ENCODE assay signal across 8 cellular contexts in genomic region chr19:56566904-56567273, GRCh38. TPM values are rescaled to one million over a fixed set of nuclear protein-coding genes. Genes with fewer than 3 reads are reported as not detected.
DNase-seq lines count a peak whose midpoint lies in the region; ATAC-seq and TF ChIP-seq lines count a peak whose summit lies in the region.

No MANE protein-coding gene starts in this region.

- in situ Hi-C loops in HAP-1 (cut with MboI; ENCODE audit: low sequenced_read_pairs): no loop called here

- 1% methylated on average over 11 of the region's 23 CpGs; no CpG with 5 or more reads in 1 of the 2 donors for WGBS in gastroesophageal sphincter (ENCODE audit: low coverage in 1 of 2), 2 donors
- WGBS in ovary, 3 donors: 1% methylated on average over 23 of the region's 23 CpGs

- no peaks in the 10 kb centered on the region for H3K4me1 Mint-ChIP-seq in activated T-helper 1 cell treated with anti-CD3 and anti-CD28 coated beads, Interleukin-12 subunit alpha, Interleukin-12 subunit beta, Interleukin-2, Interleukin-4 antibody, amounts not matched to agents 30 ng/mL and 10 ng/mL and 1 ng/mL, durations not matched to agents 14 hours and 24 hours and 36 hours (ENCODE audit: low read depth)

- H3K4me3 Mint-ChIP-seq in activated T-helper 1 cell treated with anti-CD3 and anti-CD28 coated beads, Interleukin-12 subunit alpha, Interleukin-12 subunit beta, Interleukin-2, Interleukin-4 antibody, amounts not matched to agents 30 ng/mL and 10 ng/mL and 1 ng/mL, durations not matched to agents 14 hours and 24 hours and 36 hours: peak overlapping the region; percentile 87

- peaks cover 17% of the 10 kb centered on the region for H3K9me3 ChIP-seq in HAP-1
- H3K9me3 ChIP-seq in gastroesophageal sphincter: peaks cover 2 to 77% (median 3%) of the 10 kb centered on the region in 3 donors
- peaks cover under 1 to 32% of the 10 kb centered on the region in 2 donors for H3K9me3 ChIP-seq in ovary

- TF ChIP-seq POLR2A in gastroesophageal sphincter (IDR thresholded peaks at IDR 0.05) (no peak), ovary (IDR thresholded peaks at IDR 0.05) (no peak)

- peak overlapping the region; percentile 73 for H3K4me3 ChIP-seq in GM06990 (replicated peaks; ENCODE audit: low read depth, low read length)
- peak overlapping the region; percentile 69 for H3K4me3 ChIP-seq in HAP-1
- H3K4me3 ChIP-seq in gastroesophageal sphincter: peak overlapping the region; percentile 81 to 86
- peak overlapping the region; percentile 86 for H3K4me3 ChIP-seq in ovary

- H3K9me3 Mint-ChIP-seq in activated T-helper 1 cell treated with anti-CD3 and anti-CD28 coated beads, Interleukin-12 subunit alpha, Interleukin-12 subunit beta, Interleukin-2, Interleukin-4 antibody, amounts not matched to agents 30 ng/mL and 10 ng/mL and 1 ng/mL, durations not matched to agents 14 hours and 24 hours and 36 hours: peaks cover 87% of the 10 kb centered on the region

- DNase-seq in GM06990 (ENCODE audit: extremely low read depth, insufficient read length): no peak
- peak in 1 of 2 experiments; percentile 66 for DNase-seq in HAP-1 (ENCODE audit: low spot score in 2 of 2)
- DNase-seq in NCI-H1694 (lab: John Stamatoyannopoulos, UW): peak; percentile 26
- peak; percentile 15 for DNase-seq in activated T-helper 1 cell treated with anti-CD3 and anti-CD28 coated beads, Interleukin-12 subunit alpha, Interleukin-12 subunit beta, Interleukin-2, Interleukin-4 antibody, amounts not matched to agents 30 ng/mL and 10 ng/mL and 1 ng/mL, durations not matched to agents 14 hours and 24 hours and 36 hours (ENCODE audit: low spot score)
- DNase-seq in ovary: peak in 3 of 5 donors; percentile 35 to 68 (median 54)
- DNase-seq in ureter (ENCODE audit: low spot score): peak; percentile 58
- DNase-seq in NCI-H2029 treated with DMSO at 0.1 percent for 48 hours (lab: John Stamatoyannopoulos, UW): no peak

- TF ChIP-seq CTCF in GM06990 (IDR thresholded peaks at IDR 0.05; ENCODE audit: insufficient read depth, low read length, poor library complexity, severe bottlenecking) (no peak), gastroesophageal sphincter (IDR thresholded peaks at IDR 0.05) (no peak), ovary (IDR thresholded peaks at IDR 0.05) (no peak)

- intact Hi-C loops in activated T-helper 1 cell treated with anti-CD3 and anti-CD28 coated beads, Interleukin-12 subunit alpha, Interleukin-12 subunit beta, Interleukin-2, Interleukin-4 antibody, amounts not matched to agents 30 ng/mL and 10 ng/mL and 1 ng/mL, durations not matched to agents 14 hours and 24 hours and 36 hours (cut with micrococcal nuclease): loop anchor here (1.0 to 5.0 kb wide), 7 partner anchors 28 to 1090 kb away; partner anchors contain the start of genes TRAPPC2B, ZFP28, ZNF547 and ZNF582
- intact Hi-C loops in ovary (cut with DNase I): no loop called here

- peak; percentile 44 for ATAC-seq in gastroesophageal sphincter

- H3K27me3 Mint-ChIP-seq in activated T-helper 1 cell treated with anti-CD3 and anti-CD28 coated beads, Interleukin-12 subunit alpha, Interleukin-12 subunit beta, Interleukin-2, Interleukin-4 antibody, amounts not matched to agents 30 ng/mL and 10 ng/mL and 1 ng/mL, durations not matched to agents 14 hours and 24 hours and 36 hours (ENCODE audit: insufficient read depth): no peaks in the 10 kb centered on the region

- peaks cover 20% of the 10 kb centered on the region for H3K36me3 Mint-ChIP-seq in activated T-helper 1 cell treated with anti-CD3 and anti-CD28 coated beads, Interleukin-12 subunit alpha, Interleukin-12 subunit beta, Interleukin-2, Interleukin-4 antibody, amounts not matched to agents 30 ng/mL and 10 ng/mL and 1 ng/mL, durations not matched to agents 14 hours and 24 hours and 36 hours (ENCODE audit: low read depth)

- TF ChIP-seq EP300 in gastroesophageal sphincter (IDR thresholded peaks at IDR 0.05): no peak
- no peak for TF ChIP-seq EP300 in ovary (IDR thresholded peaks at IDR 0.05)

- H3K36me3 ChIP-seq in GM06990 (ENCODE audit: control insufficient read depth, insufficient read depth, low read length): no peaks in the 10 kb centered on the region
- H3K36me3 ChIP-seq in HAP-1 (replicated peaks): 0 out of 2 replicates have a peak, but pooled peaks cover 4% of the 10 kb centered on the region
- H3K36me3 ChIP-seq in gastroesophageal sphincter: peaks cover 9 to 51% of the 10 kb centered on the region in 2 donors
- H3K36me3 ChIP-seq in ovary: no peaks in the 10 kb centered on the region

- peak overlapping the region; percentile 89 for H3K27ac Mint-ChIP-seq in activated T-helper 1 cell treated with anti-CD3 and anti-CD28 coated beads, Interleukin-12 subunit alpha, Interleukin-12 subunit beta, Interleukin-2, Interleukin-4 antibody, amounts not matched to agents 30 ng/mL and 10 ng/mL and 1 ng/mL, durations not matched to agents 14 hours and 24 hours and 36 hours

- peaks cover 5% of the 10 kb centered on the region; the same call in 1 of the 2 replicates for H3K4me1 ChIP-seq in HAP-1
- peaks cover 0 to 22% (median 4%) of the 10 kb centered on the region in 3 donors for H3K4me1 ChIP-seq in gastroesophageal sphincter
- peaks cover 9% of the 10 kb centered on the region for H3K4me1 ChIP-seq in ovary (ENCODE audit: insufficient read depth)

- H3K27me3 ChIP-seq in GM06990 (replicated peaks; ENCODE audit: control insufficient read depth, insufficient read depth, low read length) (no peaks in the 10 kb centered on the region), HAP-1 (ENCODE audit: low read depth) (no peaks in the 10 kb centered on the region), gastroesophageal sphincter (no peaks in the 10 kb centered on the region), ovary (no peaks in the 10 kb centered on the region)

- H3K27ac ChIP-seq in gastroesophageal sphincter (peak overlapping the region; percentile 62 to 89 (median 88)), ovary (peak overlapping the region in 1 of 2 donors; percentile 52)

RNA-seq across cellular contexts. Expression of gene ZNF470, which starts 0.4 kb away (rescaled TPM):
- 1.2 and 2.4 TPM in 2 replicates for total RNA-seq in activated T-helper 1 cell treated with anti-CD3 and anti-CD28 coated beads, Interleukin-12 subunit alpha, Interleukin-12 subunit beta, Interleukin-2, Interleukin-4 antibody, amounts not matched to agents 30 ng/mL and 10 ng/mL and 1 ng/mL, durations not matched to agents 14 hours and 24 hours and 36 hours
- 1 to 10 TPM; 3.9 to 8.1 (median 6.7) TPM for total RNA-seq in gastroesophageal sphincter
- 1 to 10 TPM; 2.4 to 7.8 (median 6.7) TPM for total RNA-seq in ovary
- 1 to 10 TPM; 1.7 to 5.4 TPM for polyA plus RNA-seq in ovary
- total RNA-seq in ureter: 5.8 TPM

RNA-seq across cellular contexts. Expression of gene ZFP28, which starts 28.1 kb away (rescaled TPM):
- total RNA-seq in activated T-helper 1 cell treated with anti-CD3 and anti-CD28 coated beads, Interleukin-12 subunit alpha, Interleukin-12 subunit beta, Interleukin-2, Interleukin-4 antibody, amounts not matched to agents 30 ng/mL and 10 ng/mL and 1 ng/mL, durations not matched to agents 14 hours and 24 hours and 36 hours: 1.4 and 2.8 TPM in 2 replicates
- total RNA-seq in gastroesophageal sphincter (10 to 100 TPM; 10.2 to 19.1 (median 14.3) TPM), ovary (10 to 100 TPM in 6 of 7 donors, 1 to 10 TPM in 1; 4.9 to 15.7 (median 13.5) TPM), ureter (10.7 TPM)
- polyA plus RNA-seq in ovary: 10 to 100 TPM in 1 of 2 donors, 1 to 10 TPM in 1; 9.2 to 12.7 TPM

RNA-seq across cellular contexts. Expression of gene ZNF71, which starts 28.2 kb away (rescaled TPM):
- 5.1 and 5.9 TPM in 2 replicates for total RNA-seq in activated T-helper 1 cell treated with anti-CD3 and anti-CD28 coated beads, Interleukin-12 subunit alpha, Interleukin-12 subunit beta, Interleukin-2, Interleukin-4 antibody, amounts not matched to agents 30 ng/mL and 10 ng/mL and 1 ng/mL, durations not matched to agents 14 hours and 24 hours and 36 hours
- total RNA-seq in gastroesophageal sphincter (10 to 100 TPM; 11.3 to 29.9 (median 17.8) TPM), ovary (1 to 10 TPM; 5.7 to 9.8 (median 8.4) TPM), ureter (7.4 TPM)
- 1 to 10 TPM; 3.4 to 6.3 TPM for polyA plus RNA-seq in ovary

RNA-seq across cellular contexts. Expression of gene ZNF471, which starts 59.2 kb away (rescaled TPM):
- 0.05 and 0.16 TPM in 2 replicates for total RNA-seq in activated T-helper 1 cell treated with anti-CD3 and anti-CD28 coated beads, Interleukin-12 subunit alpha, Interleukin-12 subunit beta, Interleukin-2, Interleukin-4 antibody, amounts not matched to agents 30 ng/mL and 10 ng/mL and 1 ng/mL, durations not matched to agents 14 hours and 24 hours and 36 hours
- total RNA-seq in gastroesophageal sphincter (10 to 100 TPM in 2 of 4 donors, 1 to 10 TPM in 2; 8.4 to 18.7 (median 10.2) TPM), ovary (10 to 100 TPM in 5 of 7 donors, 1 to 10 TPM in 2; 5.9 to 22.4 (median 14.7) TPM), ureter (10.6 TPM)
- 1 to 10 TPM; 6.4 to 10.0 TPM for polyA plus RNA-seq in ovary

Comparison
In these comparisons a context has a peak if more than half of its experiments do, and no peak if none do; other contexts are left out.
1. DNase-seq: peak in NCI-H1694 (single experiment), activated T-helper 1 cell treated with anti-CD3 and anti-CD28 coated beads, Interleukin-12 subunit alpha, Interleukin-12 subunit beta, Interleukin-2, Interleukin-4 antibody, amounts not matched to agents 30 ng/mL and 10 ng/mL and 1 ng/mL, durations not matched to agents 14 hours and 24 hours and 36 hours (single experiment), ovary (3 of 5) and ureter (single experiment); none in GM06990 (single experiment) and NCI-H2029 treated with DMSO at 0.1 percent for 48 hours (single experiment).
2. Peak in every context shown above with its lines, with median percentiles within 50 percentile points of each other: H3K4me3 ChIP-seq.